ENCODE assay signal across 30 cellular contexts in genomic region chr20:1652104-1652503, GRCh38. TPM values are rescaled to one million over a fixed set of nuclear protein-coding genes. Genes with fewer than 3 reads are reported as not detected.
DNase-seq lines count a peak whose midpoint lies in the region; ATAC-seq and TF ChIP-seq lines count a peak whose summit lies in the region.
"Had no signal": no experiment of that assay in that cellular context is flagged by ENCODE, and none has a peak within 500 bp of the region (broad histone marks: within the 10 kb centered on the region; RNA-seq: fewer than 3 reads in every experiment).

No MANE protein-coding gene starts in this region.

- H3K27ac ChIP-seq in endodermal cell (ENCODE audit: low read depth, low read length), result no peak overlapping the region
- H3K27ac ChIP-seq: KMS-11, ovary, suprapubic skin, upper lobe of left lung had no signal

- no peak for DNase-seq in T-helper 2 cell treated with Interferon-gamma antibody and Interleukin-4, amounts not matched to agents 5 μg/mL and 100 μg/mL, for 36 hours (ENCODE audit: low spot score)
- DNase-seq in T-helper 2 cell (no peak), endodermal cell (no peak), NCI-H187 treated with DMSO at 0.1 percent for 48 hours (lab: John Stamatoyannopoulos, UW) (no peak), ACHN (no peak)
- DNase-seq in stimulated activated naive CD8-positive, alpha-beta T cell treated with anti-CD3 and anti-CD28 coated beads, Interleukin-15, amount 100 ng/mL, for 72 hours, result no peak
- DNase-seq in stimulated activated naive CD8-positive, alpha-beta T cell treated with anti-CD3 and anti-CD28 coated beads, Interleukin-15, Interleukin-2, amounts not matched to agents 100 U/mL and 50 U/mL, for 24 hours, result no peak
- DNase-seq: 8988T; activated B cell treated with CpG ODN at 0.5 μM for 24 hours; activated CD8-positive, alpha-beta memory T cell treated with anti-CD3 and anti-CD28 coated beads for 24 hours; activated T-cell treated with anti-CD3 and anti-CD28 coated beads, Interleukin-2, amount 50 U/mL, for 48 hours; cortex of kidney; glutamatergic neuron; HCEC 1CT; left colon; MM.1S; mucosa of descending colon; NCI-H2081; ovary; stimulated activated naive B cell treated with anti-CD40 and anti-IgM and Interleukin-4, amounts not matched to agents 10 μg/mL and 1 μg/mL and 100 μg/mL, for 72 hours; upper lobe of left lung had no signal

- H3K9me3 Mint-ChIP-seq in T-helper 2 cell treated with Interferon-gamma antibody and Interleukin-4, amounts not matched to agents 5 μg/mL and 100 μg/mL, for 36 hours, result peaks cover 22% of the 10 kb centered on the region
- H3K9me3 Mint-ChIP-seq in stimulated activated naive CD8-positive, alpha-beta T cell treated with anti-CD3 and anti-CD28 coated beads, Interleukin-15, amount 100 ng/mL, for 72 hours, result peaks cover 5 to 8% of the 10 kb centered on the region in 2 donors
- peaks cover 4% of the 10 kb centered on the region for H3K9me3 Mint-ChIP-seq in activated naive CD8-positive, alpha-beta T cell (ENCODE audit: low read depth)
- H3K9me3 Mint-ChIP-seq in endodermal cell, result no peaks in the 10 kb centered on the region

- peak overlapping the region; percentile 74 for H3K4me3 Mint-ChIP-seq in T-helper 2 cell treated with Interferon-gamma antibody and Interleukin-4, amounts not matched to agents 5 μg/mL and 100 μg/mL, for 36 hours
- H3K4me3 Mint-ChIP-seq in stimulated activated naive CD8-positive, alpha-beta T cell treated with anti-CD3 and anti-CD28 coated beads, Interleukin-15, amount 100 ng/mL, for 72 hours, result peak overlapping the region; percentile 21 to 28
- peak overlapping the region; percentile 41 for H3K4me3 Mint-ChIP-seq in activated naive CD8-positive, alpha-beta T cell
- no peak overlapping the region for H3K4me3 Mint-ChIP-seq in endodermal cell
- H3K4me3 Mint-ChIP-seq: activated B cell treated with CpG ODN at 0.5 μM for 24 hours; CD14-positive monocyte; stimulated activated naive B cell treated with anti-CD40 and anti-IgM and Interleukin-4, amounts not matched to agents 10 μg/mL and 1 μg/mL and 100 μg/mL, for 72 hours had no signal

- peaks cover 63% of the 10 kb centered on the region for H3K4me1 Mint-ChIP-seq in T-helper 2 cell treated with Interferon-gamma antibody and Interleukin-4, amounts not matched to agents 5 μg/mL and 100 μg/mL, for 36 hours (ENCODE audit: low read depth)
- H3K4me1 Mint-ChIP-seq in stimulated activated naive CD8-positive, alpha-beta T cell treated with anti-CD3 and anti-CD28 coated beads, Interleukin-15, amount 100 ng/mL, for 72 hours, result peaks cover 64% of the 10 kb centered on the region
- H3K4me1 Mint-ChIP-seq in activated naive CD8-positive, alpha-beta T cell (ENCODE audit: low read depth), result peaks cover 84% of the 10 kb centered on the region
- no peaks in the 10 kb centered on the region for H3K4me1 Mint-ChIP-seq in endodermal cell

- no peak overlapping the region for H3K4me3 ChIP-seq in endodermal cell (ENCODE audit: low read length)
- H3K4me3 ChIP-seq: mucosa of descending colon, ovary, suprapubic skin, upper lobe of left lung had no signal

- no peaks in the 10 kb centered on the region for H3K9me3 ChIP-seq in endodermal cell (ENCODE audit: control insufficient read depth, low read length)
- H3K9me3 ChIP-seq: mucosa of descending colon, ovary, suprapubic skin, upper lobe of left lung had no signal

- peak overlapping the region; percentile 88 for H3K27ac Mint-ChIP-seq in T-helper 2 cell treated with Interferon-gamma antibody and Interleukin-4, amounts not matched to agents 5 μg/mL and 100 μg/mL, for 36 hours
- peak overlapping the region in 1 of 2 donors; percentile 10 for H3K27ac Mint-ChIP-seq in stimulated activated naive CD8-positive, alpha-beta T cell treated with anti-CD3 and anti-CD28 coated beads, Interleukin-15, amount 100 ng/mL, for 72 hours
- H3K27ac Mint-ChIP-seq in activated naive CD8-positive, alpha-beta T cell, result peak overlapping the region; percentile 84
- no peak overlapping the region for H3K27ac Mint-ChIP-seq in endodermal cell
- H3K27ac Mint-ChIP-seq: activated B cell treated with CpG ODN at 0.5 μM for 24 hours; CD14-positive monocyte; stimulated activated naive B cell treated with anti-CD40 and anti-IgM and Interleukin-4, amounts not matched to agents 10 μg/mL and 1 μg/mL and 100 μg/mL, for 72 hours had no signal

- WGBS in endodermal cell (ENCODE audit: insufficient coverage in 1 of 2, insufficient read length in 1 of 2), 2 experiments, result 94% methylated on average over 1 of the region's 1 CpG; no CpG with 5 or more reads in 1 of the 2 experiments

- H3K27me3 ChIP-seq in endodermal cell (ENCODE audit: control insufficient read depth, insufficient read depth, low read length, poor library complexity, severe bottlenecking), result no peaks in the 10 kb centered on the region
- H3K27me3 ChIP-seq: ovary, suprapubic skin, upper lobe of left lung had no signal

- in situ Hi-C loops in ACHN (cut with HindIII; ENCODE audit: low pct_ligation_motif_present, low pct_unique_long_range_greater_than_20kb, low sequenced_read_pairs), result no loop called here

- no peaks in the 10 kb centered on the region for H3K4me1 ChIP-seq in endodermal cell (ENCODE audit: control insufficient read depth, insufficient read depth, low read length)
- H3K4me1 ChIP-seq: suprapubic skin, upper lobe of left lung had no signal

- H3K9ac ChIP-seq in endodermal cell (ENCODE audit: extremely low read depth, low read length, poor library complexity, severe bottlenecking), result no peak overlapping the region
- H3K9ac ChIP-seq: KMS-11 had no signal

- no peak for ATAC-seq in stimulated activated naive CD8-positive, alpha-beta T cell treated with anti-CD3 and anti-CD28 coated beads, Interleukin-15, amount 100 ng/mL, for 72 hours
- no peak for ATAC-seq in stimulated activated naive CD8-positive, alpha-beta T cell treated with anti-CD3 and anti-CD28 coated beads, Interleukin-15, Interleukin-2, amounts not matched to agents 100 U/mL and 50 U/mL, for 24 hours
- ATAC-seq: left colon; mucosa of descending colon; Right ventricle myocardium inferior; stimulated activated naive B cell treated with anti-CD40 and anti-IgM and Interleukin-4, amounts not matched to agents 10 μg/mL and 1 μg/mL and 100 μg/mL, for 72 hours had no signal

- H3K36me3 Mint-ChIP-seq in T-helper 2 cell treated with Interferon-gamma antibody and Interleukin-4, amounts not matched to agents 5 μg/mL and 100 μg/mL, for 36 hours (ENCODE audit: low read depth), result peaks cover 73% of the 10 kb centered on the region
- peaks cover 21% of the 10 kb centered on the region for H3K36me3 Mint-ChIP-seq in activated naive CD8-positive, alpha-beta T cell
- no peaks in the 10 kb centered on the region for H3K36me3 Mint-ChIP-seq in endodermal cell (ENCODE audit: low read depth)
- H3K36me3 Mint-ChIP-seq: CD14-positive monocyte had no signal

- H3K36me3 ChIP-seq in endodermal cell (ENCODE audit: control insufficient read depth, insufficient read depth, low read length), result no peaks in the 10 kb centered on the region
- H3K36me3 ChIP-seq: ovary, suprapubic skin, upper lobe of left lung had no signal

- no peak for TF ChIP-seq CTCF in endodermal cell (conservative IDR thresholded peaks at IDR 0.05)

- no peaks in the 10 kb centered on the region for H3K27me3 Mint-ChIP-seq in T-helper 2 cell treated with Interferon-gamma antibody and Interleukin-4, amounts not matched to agents 5 μg/mL and 100 μg/mL, for 36 hours (ENCODE audit: low read depth)
- no peaks in the 10 kb centered on the region for H3K27me3 Mint-ChIP-seq in stimulated activated naive CD8-positive, alpha-beta T cell treated with anti-CD3 and anti-CD28 coated beads, Interleukin-15, amount 100 ng/mL, for 72 hours
- no peaks in the 10 kb centered on the region for H3K27me3 Mint-ChIP-seq in activated naive CD8-positive, alpha-beta T cell
- no peaks in the 10 kb centered on the region for H3K27me3 Mint-ChIP-seq in endodermal cell (ENCODE audit: insufficient read depth)

RNA-seq across cellular contexts. Expression of gene SIRPG, which starts 5.5 kb away (rescaled TPM):
- not detected for total RNA-seq in endodermal cell
- polyA plus RNA-seq in endodermal cell (2013, experiment 1 of 2), result not detected
- polyA plus RNA-seq in endodermal cell (2013, experiment 2 of 2), result not detected
- total RNA-seq: activated B cell treated with CpG ODN at 0.5 μM for 24 hours, cardiac septum, lung microvascular endothelial cell, renal cortical epithelial cell, Right ventricle myocardium inferior, suprapubic skin had no signal
- polyA plus RNA-seq: neural cell had no signal

RNA-seq across cellular contexts. Expression of gene SIRPB1, which starts 32.3 kb away (rescaled TPM):
- under 1 TPM; 0.42 to 0.66 TPM for total RNA-seq in endodermal cell
- not detected for polyA plus RNA-seq in endodermal cell (2013, experiment 1 of 2)
- 0.37 TPM for polyA plus RNA-seq in endodermal cell (2013, experiment 2 of 2)
